8 cellular contexts compared by ENCODE assay signal in the genomic region with DNA sequence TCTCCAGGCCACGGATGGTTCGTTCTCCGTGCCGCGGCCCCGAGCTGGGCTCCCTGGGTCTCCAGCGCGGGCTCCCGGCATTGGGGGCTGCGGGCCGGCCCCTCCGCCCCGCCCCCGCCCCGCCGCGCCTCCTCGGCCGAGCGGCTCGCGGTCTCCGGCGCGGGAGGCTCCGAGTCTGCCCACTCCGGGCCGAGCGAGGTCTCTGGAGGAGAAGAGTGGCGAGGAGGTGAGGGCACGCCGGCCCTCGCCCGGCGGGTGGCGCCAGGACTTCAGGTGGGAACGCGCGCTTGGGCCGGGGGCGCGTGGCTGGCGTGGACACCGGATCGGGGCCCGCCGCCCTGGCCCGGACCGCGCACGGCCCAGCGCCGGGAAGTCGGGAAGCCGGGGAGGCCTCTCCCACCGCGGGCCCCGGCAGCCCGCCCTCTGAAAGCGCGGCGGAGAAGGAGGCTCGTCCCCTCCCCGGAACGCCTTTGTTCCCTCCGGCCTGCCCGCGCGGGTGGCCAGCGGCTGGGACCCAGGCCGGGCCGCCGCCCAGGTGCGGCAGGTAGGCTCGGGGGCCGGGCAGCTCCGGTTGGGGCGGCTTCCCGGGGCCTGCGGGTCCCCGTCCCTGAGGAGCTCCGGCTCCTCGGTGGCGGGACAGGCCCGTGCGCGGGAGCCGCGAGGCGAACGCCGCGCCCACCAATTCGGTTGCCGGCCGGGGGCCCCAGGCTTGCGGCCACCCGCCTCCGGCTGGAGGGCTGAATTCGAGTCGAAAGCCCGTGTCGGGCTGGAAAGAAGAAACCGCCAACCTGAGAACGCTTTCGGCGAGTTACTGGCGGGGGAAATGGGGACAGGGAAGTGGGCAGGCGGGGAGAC. TPM values are rescaled to one million over a fixed set of nuclear protein-coding genes. Genes with fewer than 3 reads are reported as not detected.
A peak's percentile ranks its signal among the peaks of the same experiment; 100 is the strongest.
DNase-seq lines count a peak whose midpoint lies in the region; ATAC-seq, FAIRE-seq and TF ChIP-seq lines count a peak whose summit lies in the region.

No MANE protein-coding gene starts in this region.

- intact Hi-C loops in Panc1 (cut with micrococcal nuclease; ENCODE audit: unreplicated experiment): loop anchor here (10.0 kb wide), 1 partner anchor 131 kb away; no protein-coding TSS in a partner anchor

- no peak overlapping the region for H2AFZ ChIP-seq in keratinocyte (ENCODE audit: control insufficient read depth, low read length)

- peak; percentile 76 for ATAC-seq in Panc1

- no peaks in the 10 kb centered on the region; the same call in 1 of the 2 replicates for H3K36me3 ChIP-seq in Panc1 (ENCODE audit: control insufficient read depth, insufficient read depth, low read length)
- no peaks in the 10 kb centered on the region for H3K36me3 ChIP-seq in brain microvascular endothelial cell (replicated peaks)
- peaks cover 3 to 4% of the 10 kb centered on the region in 2 experiments for H3K36me3 ChIP-seq in keratinocyte (ENCODE audit: control insufficient read depth in 2 of 2, extremely low read depth in 1 of 2, insufficient read depth in 2 of 2, low read length in 2 of 2)

- H3K9me3 ChIP-seq in Panc1 (ENCODE audit: control insufficient read depth, insufficient read depth, low read depth, low read length): no peaks in the 10 kb centered on the region
- H3K9me3 ChIP-seq in keratinocyte (ENCODE audit: control insufficient read depth, low read depth, low read length): no peaks in the 10 kb centered on the region

- peak; percentile 52 for DNase-seq in activated T-cell treated with anti-CD3 and anti-CD28 coated beads, Interleukin-2, amount 50 U/mL, for 1 hour
- no peak for DNase-seq in activated T-cell treated with anti-CD3 and anti-CD28 coated beads for 4 hours
- no peak for DNase-seq in Panc1 (ENCODE audit: low read depth, low spot score)
- no peak for DNase-seq in brain microvascular endothelial cell
- DNase-seq in keratinocyte (ENCODE audit: low read depth, low spot score): no peak
- peak; percentile 7 to 30 for DNase-seq in stimulated activated CD4-positive, alpha-beta T cell treated with anti-CD3 and anti-CD28 coated beads, Interleukin-1b, Interleukin-23, amount 100 ng/mL, for 4 hours (ENCODE audit: low read depth in 2 of 2)
- DNase-seq in NCI-H128 (lab: John Stamatoyannopoulos, UW; ENCODE audit: unreplicated experiment): no peak
- DNase-seq in NCI-H1694 treated with DMSO at 0.1 percent for 48 hours (lab: John Stamatoyannopoulos, UW): no peak

- peak overlapping the region; percentile 92 for H3K27ac ChIP-seq in Panc1 (ENCODE audit: low read length)
- peak overlapping the region; percentile 49 for H3K27ac ChIP-seq in brain microvascular endothelial cell
- peak overlapping the region; percentile 94 for H3K27ac ChIP-seq in keratinocyte (ENCODE audit: control insufficient read depth, insufficient read depth, low read length)

- POLR2A ChIA-PET in Panc1 (lab: Charles Lee): no interaction called here

- peaks cover 60% of the 10 kb centered on the region for H3K79me2 ChIP-seq in keratinocyte (ENCODE audit: control insufficient read depth, insufficient read depth, low read length)

- H3K4me1 ChIP-seq in Panc1 (ENCODE audit: control insufficient read depth, insufficient read depth, low read length): peaks cover 16% of the 10 kb centered on the region
- H3K4me1 ChIP-seq in keratinocyte (ENCODE audit: control insufficient read depth, extremely low read depth, insufficient read depth, low read length): peaks cover 27% of the 10 kb centered on the region

- peak overlapping the region; percentile 94 for H3K4me2 ChIP-seq in keratinocyte (ENCODE audit: control insufficient read depth, extremely low read depth, insufficient read depth, low read depth, low read length)

- H4K20me1 ChIP-seq in keratinocyte (ENCODE audit: control insufficient read depth, extremely low read depth, insufficient read depth, low read length): peaks cover 2% of the 10 kb centered on the region

- TF ChIP-seq CTCF in Panc1 (IDR thresholded peaks at IDR 0.05): peak; percentile 57
- no peak for TF ChIP-seq CTCF in brain microvascular endothelial cell (IDR thresholded peaks at IDR 0.05; ENCODE audit: low read depth, low read length, missing control alignments)
- TF ChIP-seq CTCF in keratinocyte (optimal IDR thresholded peaks at IDR 0.05 in 1 of 3, IDR thresholded peaks at IDR 0.05 in 1 of 3, conservative IDR thresholded peaks at IDR 0.05 in 1 of 3; ENCODE audit: extremely low read depth in 1 of 3, insufficient read depth in 2 of 3, low read length in 3 of 3): peak in 1 of 3 experiments; percentile 32

- in situ Hi-C loops in Panc1 (cut with HindIII; ENCODE audit: low pct_unique_long_range_greater_than_20kb, low sequenced_read_pairs): no loop called here
- in situ Hi-C loops in brain microvascular endothelial cell (cut with HindIII; ENCODE audit: low pct_ligation_motif_present, low sequenced_read_pairs): no loop called here

- FAIRE-seq in keratinocyte (lab: Jason Lieb, UNC): no peak

- H3K9me1 ChIP-seq in keratinocyte (ENCODE audit: control insufficient read depth, extremely low read depth, insufficient read depth, low read length): no peaks in the 10 kb centered on the region

- dilution Hi-C loops in keratinocyte (cut with MboI; ENCODE audit: extremely low pct_ligation_motif_present, low sequenced_read_pairs): no loop called here

- H3K9ac ChIP-seq in keratinocyte (ENCODE audit: control insufficient read depth, extremely low read depth, insufficient read depth, low read length): peak overlapping the region; percentile 96

- no TSS peak for BruUV-seq in Panc1 (replicated peaks; lab: Mats Ljungman, UMichigan)

- CTCF ChIA-PET in Panc1 (lab: Charles Lee): interaction anchor here (1.2 kb wide), 1 partner anchor 128 kb away, joined by 6 read pairs; no protein-coding TSS in a partner anchor

- H3K27me3 ChIP-seq in Panc1 (ENCODE audit: control insufficient read depth, insufficient read depth, low read length): no peaks in the 10 kb centered on the region
- H3K27me3 ChIP-seq in brain microvascular endothelial cell (replicated peaks): no peaks in the 10 kb centered on the region
- H3K27me3 ChIP-seq in keratinocyte (ENCODE audit: control insufficient read depth, extremely low read depth, insufficient read depth, low read length): no peaks in the 10 kb centered on the region

- peak overlapping the region; percentile 83 to 95 for H3K4me3 ChIP-seq in Panc1 (ENCODE audit: low read depth in 2 of 2, low read length in 2 of 2)
- H3K4me3 ChIP-seq in brain microvascular endothelial cell (ENCODE audit: low read depth, low read length): peak overlapping the region; percentile 82
- peak overlapping the region; percentile 79 to 89 (median 86) for H3K4me3 ChIP-seq in keratinocyte (ENCODE audit: control insufficient read depth in 2 of 3, extremely low read depth in 1 of 3, insufficient read depth in 2 of 3, low read depth in 1 of 3, low read length in 3 of 3)

RNA-seq across cellular contexts. Expression of gene B3GNT5, which starts 1.1 kb away (rescaled TPM):
- total RNA-seq in Panc1 (2021; ENCODE audit: unreplicated experiment): 22.8 TPM
- polyA plus RNA-seq in Panc1 (2012; ENCODE audit: insufficient read length): 9.7 TPM
- polyA plus RNA-seq in keratinocyte: 39.7 to 66.6 TPM (median 42.0 TPM) in 3 replicates
- polyA plus RNA-seq in keratinocyte (2011; ENCODE audit: low read depth): 46.3 TPM
- 17.6 and 39.0 TPM in 2 replicates for polyA plus RNA-seq in keratinocyte (2011; cell fraction: cytosol; rRNA removed)
- polyA plus RNA-seq in keratinocyte (2011; cell fraction: nucleus; rRNA removed): 36.0 and 52.1 TPM in 2 replicates
- polyA plus RNA-seq in keratinocyte (2012; ENCODE audit: low replicate concordance): 35.0 and 44.0 TPM in 2 replicates
- polyA minus RNA-seq in keratinocyte: 19.5 to 104 TPM (median 62.1 TPM) in 3 replicates
- 31.1 TPM for polyA minus RNA-seq in keratinocyte (2011; cell fraction: cytosol; rRNA and poly(A)+ RNA removed)
- polyA minus RNA-seq in keratinocyte (2011; cell fraction: nucleus; rRNA and poly(A)+ RNA removed): 55.0 and 105 TPM in 2 replicates

Comparison
In these comparisons a context has a peak if more than half of its experiments do, and no peak if none do; other contexts are left out.
1. DNase-seq: peak in activated T-cell treated with anti-CD3 and anti-CD28 coated beads, Interleukin-2, amount 50 U/mL, for 1 hour (single experiment) and stimulated activated CD4-positive, alpha-beta T cell treated with anti-CD3 and anti-CD28 coated beads, Interleukin-1b, Interleukin-23, amount 100 ng/mL, for 4 hours (2 of 2); none in activated T-cell treated with anti-CD3 and anti-CD28 coated beads for 4 hours (single experiment), Panc1 (single experiment), brain microvascular endothelial cell (single experiment), keratinocyte (single experiment), NCI-H128 (single experiment) and NCI-H1694 treated with DMSO at 0.1 percent for 48 hours (single experiment).
2. Peak in every context shown above with its lines, with median percentiles within 50 percentile points of each other: H3K27ac ChIP-seq and H3K4me3 ChIP-seq.